In genomic region chr5:131536211-131536826, GRCh38 we compare ENCODE assay signal across 8 cellular contexts.
DNase-seq lines count a peak whose midpoint lies in the region; ATAC-seq, FAIRE-seq and TF ChIP-seq lines count a peak whose summit lies in the region.

No MANE protein-coding gene starts in this region.

- DNase-seq in A549 (ENCODE audit: low read depth in 1 of 2, low spot score in 1 of 2), result no peak
- peak; percentile 95 for DNase-seq in NCI-H69 (lab: John Stamatoyannopoulos, UW)
- peak; percentile 15 for DNase-seq in dedifferentiated amniotic fluid mesenchymal stem cell (ENCODE audit: extremely low spot score)
- no peak for DNase-seq in thoracic aorta (ENCODE audit: low spot score)
- no peak for DNase-seq in NCI-H345 treated with DMSO at 0.1 percent for 48 hours (lab: John Stamatoyannopoulos, UW; ENCODE audit: unreplicated experiment)
- no peak for DNase-seq in BE2C

- FAIRE-seq in A549 (lab: Jason Lieb, UNC), result peak; percentile 49

- POLR2A ChIA-PET in A549 (lab: Yijun Ruan, JAX), result interaction anchor here (0.6 kb wide), 1 partner anchor 55 kb away, joined by 4 read pairs; no protein-coding TSS in a partner anchor

- no peak for TF ChIP-seq POLR2A in A549 (IDR thresholded peaks at IDR 0.05; ENCODE audit: low read length)

- H3K4me1 ChIP-seq in A549 (peaks cover 51% of the 10 kb centered on the region), thoracic aorta (ENCODE audit: control insufficient read depth in 1 of 2, low read depth in 2 of 2) (peaks cover 11 to 15% of the 10 kb centered on the region in 2 donors), BE2C (peaks cover 30% of the 10 kb centered on the region)

- TF ChIP-seq RAD21 in A549 (conservative IDR thresholded peaks at IDR 0.05 in 1 of 2, IDR thresholded peaks at IDR 0.05 in 1 of 2), result no peak

- CTCF ChIA-PET in A549 (lab: Yijun Ruan, JAX), result no interaction called here

- H3K36me3 ChIP-seq in thoracic aorta (no peaks in the 10 kb centered on the region), BE2C (no peaks in the 10 kb centered on the region)

- no peak for ATAC-seq in A549
- peak; percentile 95 for ATAC-seq in GM18867 (IDR thresholded peaks at IDR 0.05; ENCODE audit: unreplicated experiment)
- peak; percentile 93 for ATAC-seq in HG02970 (IDR thresholded peaks at IDR 0.05; ENCODE audit: low FRiP score, unreplicated experiment)
- peak; percentile 48 for ATAC-seq in thoracic aorta (ENCODE audit: insufficient number of reproducible peaks, low FRiP score, low read depth)

- H3K9me3 ChIP-seq in A549 (no peaks in the 10 kb centered on the region), thoracic aorta (no peaks in the 10 kb centered on the region), BE2C (no peaks in the 10 kb centered on the region)

- TF ChIP-seq EP300 in A549 (IDR thresholded peaks at IDR 0.05), result no peak

- TF ChIP-seq CTCF in A549 (IDR thresholded peaks at IDR 0.05) (no peak), thoracic aorta (IDR thresholded peaks at IDR 0.05) (no peak), BE2C (IDR thresholded peaks at IDR 0.05; ENCODE audit: low read depth, low read length) (no peak)

- H3K27me3 ChIP-seq in thoracic aorta (replicated peaks; ENCODE audit: insufficient read depth) (no peaks in the 10 kb centered on the region), BE2C (no peaks in the 10 kb centered on the region)

- H3K4me3 ChIP-seq in A549 (no peak overlapping the region), thoracic aorta (peak overlapping the region; percentile 6), BE2C (ENCODE audit: low read depth, low read length) (no peak overlapping the region)

- no peak overlapping the region for H3K4me2 ChIP-seq in A549

- H3K27ac ChIP-seq in A549, result no peak overlapping the region
- no peak overlapping the region for H3K27ac ChIP-seq in thoracic aorta

- 84% methylated on average over 6 of the region's 6 CpGs for WGBS in A549 (ENCODE audit: missing lambda C conversion rate)

TF ChIP-seq in A549, 52 proteins besides CTCF, POLR2A, EP300 and RAD21:
- TF ChIP-seq CHD2 (IDR thresholded peaks at IDR 0.05; ENCODE audit: low read length, partially characterized antibody) (no peak), HMGXB4 (CRISPR knock-in tag; IDR thresholded peaks at IDR 0.05; ENCODE audit: borderline replicate concordance) (no peak), GATA3 (IDR thresholded peaks at IDR 0.05; ENCODE audit: borderline replicate concordance) (no peak), NR3C1 (IDR thresholded peaks at IDR 0.05) (no peak)
TF ChIP-seq in A549: peak in this region for 0.

Comparison
In these comparisons a context has a peak if more than half of its experiments do, and no peak if none do; other contexts are left out.
1. ATAC-seq: peak in GM18867 (single experiment), HG02970 (single experiment) and thoracic aorta (single experiment); none in A549 (0 of 2).
2. DNase-seq: peak in NCI-H69 (single experiment) and dedifferentiated amniotic fluid mesenchymal stem cell (single experiment); none in A549 (0 of 2), thoracic aorta (single experiment), NCI-H345 treated with DMSO at 0.1 percent for 48 hours (single experiment) and BE2C (single experiment).